Comparison of ENCODE assay signal across 12 cellular contexts in the genomic region with DNA sequence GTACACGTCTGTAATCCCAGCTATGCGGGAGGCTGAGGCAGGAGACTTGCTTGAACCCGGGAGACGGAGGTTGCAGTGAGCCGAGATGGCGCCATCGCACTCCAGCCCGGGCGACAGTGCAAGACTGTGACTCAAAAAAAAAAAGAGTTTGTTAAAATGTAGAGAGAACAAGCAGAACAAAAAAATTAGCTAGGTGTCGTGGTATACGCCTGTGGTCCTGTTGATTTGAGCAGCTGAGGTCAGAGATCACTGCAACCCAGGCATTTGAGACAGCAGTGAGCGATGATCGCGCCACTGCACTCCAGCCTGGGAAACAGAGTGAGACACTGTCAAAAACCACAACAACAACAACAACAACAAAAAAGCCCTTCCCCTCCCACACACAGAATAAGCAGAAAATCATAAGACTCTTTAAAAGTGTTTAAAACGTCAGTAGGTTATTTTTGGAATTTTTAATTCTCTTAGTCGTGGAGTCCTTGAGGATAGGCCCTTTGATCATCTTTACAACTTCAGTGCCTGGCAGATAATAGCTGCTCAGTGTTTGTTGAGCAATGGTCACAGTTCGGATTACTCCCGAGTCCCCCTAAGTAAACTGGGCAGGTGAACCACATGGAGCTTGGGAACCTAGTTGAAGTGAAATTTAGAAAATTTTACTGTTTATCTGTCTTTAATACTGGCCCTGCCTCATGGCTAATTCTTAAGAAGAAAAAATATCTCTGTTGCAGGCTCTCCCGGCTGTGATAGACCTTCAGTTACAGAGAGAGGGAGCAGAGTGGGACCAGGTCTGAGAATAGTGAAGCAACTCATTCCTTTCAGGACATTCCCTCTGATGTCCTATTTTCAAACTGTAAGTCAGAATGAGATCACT. TPM values are rescaled to one million over a fixed set of nuclear protein-coding genes. Genes with fewer than 3 reads are reported as not detected.
DNase-seq lines count a peak whose midpoint lies in the region; ATAC-seq and TF ChIP-seq lines count a peak whose summit lies in the region.
"Had no signal": no experiment of that assay in that cellular context is flagged by ENCODE, and none has a peak within 500 bp of the region (broad histone marks: within the 10 kb centered on the region; RNA-seq: fewer than 3 reads in every experiment).

No MANE protein-coding gene starts in this region.

- no peaks in the 10 kb centered on the region for H3K27me3 ChIP-seq in AG04450 (ENCODE audit: control insufficient read depth, insufficient read depth, low read length)
- H3K27me3 ChIP-seq in GM23338 (ENCODE audit: insufficient read depth): no peaks in the 10 kb centered on the region
- H3K27me3 ChIP-seq in adrenal gland: no peaks in the 10 kb centered on the region
- H3K27me3 ChIP-seq in WERI-Rb-1 (ENCODE audit: insufficient read depth, low read depth, severe bottlenecking): no peaks in the 10 kb centered on the region
- no peaks in the 10 kb centered on the region for H3K27me3 ChIP-seq in sigmoid colon
- H3K27me3 ChIP-seq: BE2C, heart left ventricle had no signal

- peaks cover 62% of the 10 kb centered on the region for H3K36me3 Mint-ChIP-seq in GM23338 (ENCODE audit: low read depth)
- no peaks in the 10 kb centered on the region for H3K36me3 Mint-ChIP-seq in natural killer cell

- peak overlapping the region; percentile 25; the same call in 1 of the 3 replicates for H3K4me3 Mint-ChIP-seq in GM23338
- H3K4me3 Mint-ChIP-seq in natural killer cell: no peak overlapping the region

- no peaks in the 10 kb centered on the region for H3K9me3 ChIP-seq in AG04450 (ENCODE audit: control insufficient read depth, insufficient read depth, low read length)
- H3K9me3 ChIP-seq in adrenal gland (replicated peaks in 1 of 3): no peaks in the 10 kb centered on the region
- H3K9me3 ChIP-seq in WERI-Rb-1 (ENCODE audit: severe bottlenecking): no peaks in the 10 kb centered on the region
- H3K9me3 ChIP-seq in sigmoid colon: no peaks in the 10 kb centered on the region
- H3K9me3 ChIP-seq: BE2C, heart left ventricle had no signal

- peaks cover 44% of the 10 kb centered on the region for H4K20me1 ChIP-seq in GM23338 (replicated peaks; ENCODE audit: insufficient read depth)

- H3K4me1 ChIP-seq in GM23338 (ENCODE audit: insufficient read depth) (peaks cover 28% of the 10 kb centered on the region), adrenal gland (replicated peaks in 1 of 2) (peaks cover 7 to 42% of the 10 kb centered on the region in 2 donors), sigmoid colon (peaks cover 0 to 24% (median 18%) of the 10 kb centered on the region in 4 donors)
- H3K4me1 ChIP-seq: BE2C had no signal

- H3K4me3 ChIP-seq in AG04450 (ENCODE audit: low read depth, low read length): no peak overlapping the region
- peak overlapping the region; percentile 12; the same call in 1 of the 2 replicates for H3K4me3 ChIP-seq in GM23338
- no peak overlapping the region for H3K4me3 ChIP-seq in adrenal gland
- H3K4me3 ChIP-seq in WERI-Rb-1 (ENCODE audit: low read depth, low read length): no peak overlapping the region
- no peak overlapping the region for H3K4me3 ChIP-seq in sigmoid colon
- H3K4me3 ChIP-seq: heart left ventricle had no signal

- TF ChIP-seq CTCF in AG04450 (IDR thresholded peaks at IDR 0.05; ENCODE audit: low read depth, low read length) (no peak), GM23338 (conservative IDR thresholded peaks at IDR 0.05; ENCODE audit: low read depth in 2 of 2) (no peak), adrenal gland (IDR thresholded peaks at IDR 0.05) (no peak), natural killer cell (IDR thresholded peaks at IDR 0.05) (no peak), WERI-Rb-1 (IDR thresholded peaks at IDR 0.05; ENCODE audit: low read depth, low read length) (no peak), sigmoid colon (IDR thresholded peaks at IDR 0.05) (no peak)

- peak in 1 of 2 donors; percentile 29 for TF ChIP-seq POLR2A in adrenal gland (IDR thresholded peaks at IDR 0.05)
- TF ChIP-seq POLR2A in sigmoid colon (IDR thresholded peaks at IDR 0.05): no peak

- H3K9me2 ChIP-seq in GM23338 (ENCODE audit: insufficient read depth): no peaks in the 10 kb centered on the region

- no peak for TF ChIP-seq EP300 in sigmoid colon (IDR thresholded peaks at IDR 0.05)

- H3K27me3 Mint-ChIP-seq in GM23338 (ENCODE audit: insufficient read depth, low read depth, poor library complexity): peaks cover 3% of the 10 kb centered on the region
- H3K27me3 Mint-ChIP-seq in natural killer cell (ENCODE audit: low read depth in 2 of 2): no peaks in the 10 kb centered on the region

- H3K4me1 Mint-ChIP-seq in GM23338: peaks cover 47% of the 10 kb centered on the region
- H3K4me1 Mint-ChIP-seq in natural killer cell: peaks cover 48 to 60% of the 10 kb centered on the region in 2 donors

- H3K27ac Mint-ChIP-seq in GM23338 (peak overlapping the region; percentile 94), natural killer cell (peak overlapping the region; percentile 37 to 77)

- WGBS in adrenal gland, 4 donors: 66 to 73% (median 69%) methylated on average over 19 of the region's 19 CpGs
- 74 to 85% methylated on average over 19 of the region's 19 CpGs for WGBS in sigmoid colon, 2 donors

- no peak overlapping the region for H2AFZ ChIP-seq in GM23338

- peak overlapping the region; percentile 65 for H3K4me2 ChIP-seq in GM23338

- POLR2A ChIA-PET in AG04450 (lab: Yijun Ruan, JAX): no interaction called here

- no peak for DNase-seq in AG04450 (ENCODE audit: low read depth, low spot score)
- DNase-seq in GM23338 (ENCODE audit: low spot score): no peak
- DNase-seq in adrenal gland: no peak
- DNase-seq in natural killer cell: no peak
- no peak for DNase-seq in WERI-Rb-1
- no peak for DNase-seq in sigmoid colon
- DNase-seq in middle frontal gyrus (ENCODE audit: extremely low spot score, low spot score): no peak
- DNase-seq: BE2C, heart left ventricle, NCI-H2029 treated with DMSO at 0.1 percent for 48 hours, OCI-M1 had no signal

- CTCF ChIA-PET in AG04450 (lab: Charles Lee): no interaction called here

- intact Hi-C loops in adrenal gland (cut with DNase I): no loop called here
- intact Hi-C loops in natural killer cell (cut with micrococcal nuclease): no loop called here
- intact Hi-C loops in sigmoid colon (cut with DNase I): no loop called here

- no peaks in the 10 kb centered on the region for H3K9me3 Mint-ChIP-seq in GM23338
- no peaks in the 10 kb centered on the region for H3K9me3 Mint-ChIP-seq in natural killer cell

- H3K27ac ChIP-seq in AG04450 (ENCODE audit: low read depth, low read length) (peak overlapping the region; percentile 33), GM23338 (ENCODE audit: low read depth) (peak overlapping the region; percentile 57), adrenal gland (peak overlapping the region in 4 of 5 donors; percentile 11 to 73 (median 66)), WERI-Rb-1 (no peak overlapping the region), sigmoid colon (no peak overlapping the region)
- H3K27ac ChIP-seq: heart left ventricle had no signal

- ATAC-seq in GM23338 (peak; percentile 25), natural killer cell (no peak), GM18907 (IDR thresholded peaks at IDR 0.05; ENCODE audit: unreplicated experiment) (no peak)
- ATAC-seq: heart left ventricle had no signal

- H3F3A ChIP-seq in GM23338 (replicated peaks; ENCODE audit: low read depth): 0 out of 2 replicates have a peak, but pooled peaks cover 7% of the 10 kb centered on the region

- peaks cover 100% of the 10 kb centered on the region for H3K79me2 ChIP-seq in GM23338 (replicated peaks; ENCODE audit: insufficient read depth)

- H3K36me3 ChIP-seq in GM23338 (ENCODE audit: insufficient read depth) (peaks cover 3% of the 10 kb centered on the region; the same call in 1 of the 2 replicates), adrenal gland (replicated peaks in 1 of 2) (peaks cover 0 to 9% of the 10 kb centered on the region in 2 donors), WERI-Rb-1 (peaks cover 46% of the 10 kb centered on the region), sigmoid colon (peaks cover 0 to 14% (median 0%) of the 10 kb centered on the region in 4 donors)

TF ChIP-seq in GM23338, 12 proteins besides CTCF, POLR2A, EP300 and RAD21 (continues in another document):
- TF ChIP-seq, protein P1, sequence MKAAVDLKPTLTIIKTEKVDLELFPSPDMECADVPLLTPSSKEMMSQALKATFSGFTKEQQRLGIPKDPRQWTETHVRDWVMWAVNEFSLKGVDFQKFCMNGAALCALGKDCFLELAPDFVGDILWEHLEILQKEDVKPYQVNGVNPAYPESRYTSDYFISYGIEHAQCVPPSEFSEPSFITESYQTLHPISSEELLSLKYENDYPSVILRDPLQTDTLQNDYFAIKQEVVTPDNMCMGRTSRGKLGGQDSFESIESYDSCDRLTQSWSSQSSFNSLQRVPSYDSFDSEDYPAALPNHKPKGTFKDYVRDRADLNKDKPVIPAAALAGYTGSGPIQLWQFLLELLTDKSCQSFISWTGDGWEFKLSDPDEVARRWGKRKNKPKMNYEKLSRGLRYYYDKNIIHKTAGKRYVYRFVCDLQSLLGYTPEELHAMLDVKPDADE (IDR thresholded peaks at IDR 0.05): no peak
- no peak for TF ChIP-seq NANOG (IDR thresholded peaks at IDR 0.05; ENCODE audit: borderline replicate concordance)
- TF ChIP-seq CREB1 (CRISPR knock-in tag; IDR thresholded peaks at IDR 0.05; ENCODE audit: low read depth): no peak
- no peak for TF ChIP-seq JUNB (IDR thresholded peaks at IDR 0.05; ENCODE audit: unreplicated experiment)

RNA-seq across cellular contexts. Expression of a gene that starts 6.2 kb away (rescaled TPM):
- polyA plus RNA-seq in AG04450 (2011; rRNA removed): 45.6 and 64.6 TPM in 2 replicates
- polyA minus RNA-seq in AG04450 (2011; rRNA and poly(A)+ RNA removed): 27.2 and 32.4 TPM in 2 replicates
- 96.2 and 105 TPM in 2 replicates for total RNA-seq in GM23338 (2014; rRNA removed; shearing (Covaris generic))
- polyA plus RNA-seq in GM23338 (2016; fragmentation: Nextera tagmentation; extraction: Ambion mirVana): 30.2 and 35.0 TPM in 2 replicates
- 10 to 100 TPM; 44.7 to 76.5 (median 60.4) TPM for total RNA-seq in adrenal gland
- 10 to 100 TPM; 10.5 to 64.4 (median 13.3) TPM for polyA plus RNA-seq in adrenal gland
- 10 to 100 TPM; 37.3 to 41.3 (median 40.9) TPM for total RNA-seq in natural killer cell
- 10 to 100 TPM; 21.6 to 40.3 (median 29.9) TPM for total RNA-seq in sigmoid colon
- polyA plus RNA-seq in sigmoid colon: 10 to 100 TPM; 15.0 to 47.1 (median 25.2) TPM

RNA-seq across cellular contexts. Expression of a gene that starts 58.2 kb away (rescaled TPM):
- polyA plus RNA-seq in AG04450 (2011; rRNA removed) (7.5 and 8.2 TPM in 2 replicates), GM23338 (2016; fragmentation: Nextera tagmentation; extraction: Ambion mirVana) (3.1 and 3.5 TPM in 2 replicates), adrenal gland (1 to 10 TPM; 2.2 to 8.0 (median 2.8) TPM), sigmoid colon (1 to 10 TPM; 3.0 to 5.8 (median 5.5) TPM)
- polyA minus RNA-seq in AG04450 (2011; rRNA and poly(A)+ RNA removed): 12.0 and 13.7 TPM in 2 replicates
- 10.4 and 14.7 TPM in 2 replicates for total RNA-seq in GM23338 (2014; rRNA removed; shearing (Covaris generic))
- total RNA-seq in adrenal gland (10 to 100 TPM in 4 of 8 donors, 1 to 10 TPM in 4; 6.6 to 15.6 (median 10.1) TPM), natural killer cell (10 to 100 TPM; 11.3 to 17.8 (median 11.4) TPM), sigmoid colon (10 to 100 TPM in 3 of 4 donors, 1 to 10 TPM in 1; 9.9 to 16.0 (median 12.3) TPM)

Comparison
In these comparisons a context has a peak if more than half of its experiments do, and no peak if none do; other contexts are left out.
1. H3K27ac ChIP-seq: peak in AG04450 (single experiment), GM23338 (single experiment) and adrenal gland (4 of 5); none in WERI-Rb-1 (single experiment) and sigmoid colon (0 of 4).